11 cellular contexts compared by ENCODE assay signal in the genomic region with DNA sequence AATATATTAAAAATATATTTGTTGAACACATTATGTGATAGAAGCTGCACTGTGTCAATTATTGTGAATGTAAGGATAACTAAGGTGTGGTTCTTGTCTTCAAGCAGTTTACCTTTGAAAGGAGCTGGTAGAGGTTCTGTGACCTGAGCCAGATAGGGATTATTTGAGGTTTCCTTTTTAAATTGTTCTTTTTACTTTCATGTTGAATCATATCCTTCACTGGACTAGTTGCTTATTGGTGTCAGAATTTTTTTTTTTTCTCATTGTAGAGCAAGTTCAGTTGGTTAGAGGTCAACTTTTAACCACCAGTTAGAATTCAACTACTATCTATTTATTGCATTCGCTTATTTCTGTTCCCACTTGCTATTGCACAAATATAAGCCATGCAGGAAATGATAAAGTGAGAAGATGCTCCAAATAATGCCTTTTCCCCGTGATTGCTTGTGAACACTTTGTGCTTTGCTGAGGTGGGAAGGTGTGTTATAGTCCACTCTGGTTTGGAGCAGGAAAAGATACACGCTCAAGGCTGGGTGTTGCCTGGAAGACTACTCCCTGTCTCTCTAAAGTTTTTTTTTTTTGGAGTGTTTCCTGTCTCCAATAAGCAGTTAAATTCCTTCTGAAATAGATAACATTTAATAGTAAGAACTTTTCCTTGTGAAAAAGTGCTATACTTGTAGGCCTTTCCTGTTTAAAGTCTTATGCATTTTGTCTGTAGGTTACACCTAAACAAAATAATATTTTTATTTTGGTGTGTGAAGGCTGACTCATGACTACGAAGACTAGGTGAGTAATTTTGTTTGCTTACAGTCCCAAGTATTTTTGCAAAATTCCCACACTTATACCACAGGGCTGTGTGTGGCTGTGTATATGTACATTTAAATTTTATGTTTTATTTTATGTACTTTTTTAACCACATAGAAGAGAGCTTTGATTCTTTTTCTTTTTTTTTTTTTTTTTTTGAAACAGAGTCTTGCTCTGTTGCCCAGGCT.
DNase-seq lines count a peak whose midpoint lies in the region; ATAC-seq lines count a peak whose summit lies in the region.
"Had no signal": no experiment of that assay in that cellular context is flagged by ENCODE, and none has a peak within 500 bp of the region (broad histone marks: within the 10 kb centered on the region; RNA-seq: fewer than 3 reads in every experiment).

No MANE protein-coding gene starts in this region.

- no peak for DNase-seq in T-helper 17 cell
- no peak for DNase-seq in kidney glomerular epithelial cell (lab: John Stamatoyannopoulos, UW)
- DNase-seq in CD1c-positive myeloid dendritic cell (ENCODE audit: extremely low spot score) = no peak
- DNase-seq: NCI-H2029 treated with DMSO at 0.1 percent for 48 hours, nephron progenitor cell had no signal

- H3K4me1 Mint-ChIP-seq in T-helper 17 cell = no peaks in the 10 kb centered on the region
- peaks cover 8% of the 10 kb centered on the region for H3K4me1 Mint-ChIP-seq in stimulated activated memory B cell treated with anti-CD40 and anti-IgM and Interleukin-4, amounts not matched to agents 10 μg/mL and 1 μg/mL and 100 μg/mL, for 72 hours
- H3K4me1 Mint-ChIP-seq: nephron progenitor cell had no signal

- H3K4me3 Mint-ChIP-seq in T-helper 17 cell = no peak overlapping the region
- H3K4me3 Mint-ChIP-seq in stimulated activated memory B cell treated with anti-CD40 and anti-IgM and Interleukin-4, amounts not matched to agents 10 μg/mL and 1 μg/mL and 100 μg/mL, for 72 hours = no peak overlapping the region
- H3K4me3 Mint-ChIP-seq: activated T-helper 1 cell treated with anti-CD3 and anti-CD28 coated beads, Interleukin-12 subunit alpha, Interleukin-12 subunit beta, Interleukin-2, Interleukin-4 antibody, amounts not matched to agents 30 ng/mL and 10 ng/mL and 1 ng/mL, durations not matched to agents 14 hours and 24 hours and 36 hours; nephron progenitor cell had no signal

- no peak overlapping the region for H3K27ac Mint-ChIP-seq in T-helper 17 cell
- H3K27ac Mint-ChIP-seq in stimulated activated memory B cell treated with anti-CD40 and anti-IgM and Interleukin-4, amounts not matched to agents 10 μg/mL and 1 μg/mL and 100 μg/mL, for 72 hours = no peak overlapping the region
- H3K27ac Mint-ChIP-seq: activated T-helper 1 cell treated with anti-CD3 and anti-CD28 coated beads, Interleukin-12 subunit alpha, Interleukin-12 subunit beta, Interleukin-2, Interleukin-4 antibody, amounts not matched to agents 30 ng/mL and 10 ng/mL and 1 ng/mL, durations not matched to agents 14 hours and 24 hours and 36 hours; nephron progenitor cell had no signal

- H3K9me3 ChIP-seq in T-helper 17 cell (ENCODE audit: control insufficient read depth, low read length, poor library complexity, severe bottlenecking) = no peaks in the 10 kb centered on the region

- no peaks in the 10 kb centered on the region for H3K36me3 Mint-ChIP-seq in T-helper 17 cell (ENCODE audit: low read depth)
- H3K36me3 Mint-ChIP-seq in stimulated activated memory B cell treated with anti-CD40 and anti-IgM and Interleukin-4, amounts not matched to agents 10 μg/mL and 1 μg/mL and 100 μg/mL, for 72 hours = no peaks in the 10 kb centered on the region

- no peaks in the 10 kb centered on the region for H3K9me3 Mint-ChIP-seq in stimulated activated memory B cell treated with anti-CD40 and anti-IgM and Interleukin-4, amounts not matched to agents 10 μg/mL and 1 μg/mL and 100 μg/mL, for 72 hours
- H3K9me3 Mint-ChIP-seq: activated T-helper 1 cell treated with anti-CD3 and anti-CD28 coated beads, Interleukin-12 subunit alpha, Interleukin-12 subunit beta, Interleukin-2, Interleukin-4 antibody, amounts not matched to agents 30 ng/mL and 10 ng/mL and 1 ng/mL, durations not matched to agents 14 hours and 24 hours and 36 hours; nephron progenitor cell had no signal

- ATAC-seq in GM18502 (IDR thresholded peaks at IDR 0.05; ENCODE audit: poor library complexity, unreplicated experiment) = peak; percentile 92
- peak; percentile 81 for ATAC-seq in GM19463 (IDR thresholded peaks at IDR 0.05; ENCODE audit: unreplicated experiment)
- ATAC-seq in HG02885 (IDR thresholded peaks at IDR 0.05; ENCODE audit: poor library complexity, unreplicated experiment) = peak; percentile 82
- ATAC-seq in HG03571 (IDR thresholded peaks at IDR 0.05; ENCODE audit: unreplicated experiment) = peak; percentile 79
- no peak for ATAC-seq in T-helper 17 cell
- no peak for ATAC-seq in stimulated activated memory B cell treated with anti-CD40 and anti-IgM and Interleukin-4, amounts not matched to agents 10 μg/mL and 1 μg/mL and 100 μg/mL, for 72 hours

- H3K27me3 Mint-ChIP-seq in T-helper 17 cell = peaks cover under 1% of the 10 kb centered on the region
- H3K27me3 Mint-ChIP-seq in stimulated activated memory B cell treated with anti-CD40 and anti-IgM and Interleukin-4, amounts not matched to agents 10 μg/mL and 1 μg/mL and 100 μg/mL, for 72 hours = no peaks in the 10 kb centered on the region

Comparison
In these comparisons a context has a peak if more than half of its experiments do, and no peak if none do; other contexts are left out.
1. ATAC-seq: peak in GM18502 (single experiment), GM19463 (single experiment), HG02885 (single experiment) and HG03571 (single experiment); none in T-helper 17 cell (single experiment) and stimulated activated memory B cell treated with anti-CD40 and anti-IgM and Interleukin-4, amounts not matched to agents 10 μg/mL and 1 μg/mL and 100 μg/mL, for 72 hours (single experiment).